21 cellular contexts compared by ENCODE assay signal in the genomic region with DNA sequence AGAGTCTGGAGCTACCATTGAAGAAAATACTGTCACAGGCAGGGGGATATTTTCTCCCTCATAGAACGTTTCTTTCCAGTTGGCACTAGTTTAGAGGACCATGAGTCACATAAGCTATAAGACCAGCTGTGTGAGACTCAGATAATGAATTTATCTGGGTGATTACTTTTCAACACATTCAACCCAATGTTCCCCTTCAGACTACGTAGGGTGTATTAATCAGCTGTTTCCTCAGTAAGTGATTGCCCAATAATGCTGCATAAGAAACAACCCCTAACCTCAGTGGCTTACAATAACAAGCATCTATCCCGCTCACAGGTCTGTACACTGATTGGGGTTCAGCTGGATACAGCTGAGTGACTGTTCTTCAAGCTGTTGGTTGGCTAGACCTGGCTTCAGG. TPM values are rescaled to one million over a fixed set of nuclear protein-coding genes. Genes with fewer than 3 reads are reported as not detected.
DNase-seq lines count a peak whose midpoint lies in the region; ATAC-seq and TF ChIP-seq lines count a peak whose summit lies in the region.
"Had no signal": no experiment of that assay in that cellular context is flagged by ENCODE, and none has a peak within 500 bp of the region (broad histone marks: within the 10 kb centered on the region; RNA-seq: fewer than 3 reads in every experiment).

No MANE protein-coding gene starts in this region.

- H3K4me3 ChIP-seq in mammary epithelial cell (replicated peaks in 1 of 3; ENCODE audit: insufficient read depth in 1 of 3, low read depth in 2 of 3, low read length in 3 of 3) (no peak overlapping the region), choroid plexus epithelial cell (ENCODE audit: low read depth, low read length) (no peak overlapping the region), fibroblast of pulmonary artery (replicated peaks; ENCODE audit: low read depth, low read length) (no peak overlapping the region)
- H3K4me3 ChIP-seq: MG63, Peyer's patch, SJSA1 had no signal

- POLR2A ChIA-PET in MCF 10A (lab: Yijun Ruan, JAX), result no interaction called here

- H3K9me3 Mint-ChIP-seq in MCF 10A (ENCODE audit: unreplicated experiment), result no peaks in the 10 kb centered on the region

- DNase-seq in mammary epithelial cell (peak; percentile 9), MCF 10A (ENCODE audit: unreplicated experiment) (no peak), choroid plexus epithelial cell (ENCODE audit: low read depth) (peak; percentile 62), fibroblast of pulmonary artery (ENCODE audit: low read depth) (peak; percentile 67), EL (no peak), sciatic nerve (ENCODE audit: low spot score) (no peak), omental fat pad (ENCODE audit: low spot score) (no peak)
- DNase-seq: BE2C; CD4-positive, CD25-positive, alpha-beta regulatory T cell; COR-L47; MG63; NCI-H1048; NCI-H1436; NCI-H1930; NCI-H2171; Peyer's patch had no signal

- no peak overlapping the region for H3K9ac ChIP-seq in mammary epithelial cell (ENCODE audit: insufficient read depth, low read length)

- H3K4me1 Mint-ChIP-seq in MCF 10A (ENCODE audit: insufficient read depth, unreplicated experiment), result peaks cover 6% of the 10 kb centered on the region
- H3K4me1 Mint-ChIP-seq: CD4-positive, CD25-positive, alpha-beta regulatory T cell had no signal

- H3K4me2 ChIP-seq in mammary epithelial cell (ENCODE audit: insufficient read depth, low read depth, low read length), result no peak overlapping the region

- WGBS in mammary epithelial cell (ENCODE audit: low coverage, missing lambda C conversion rate), result 67% methylated on average over 3 of the region's 3 CpGs

- no peak overlapping the region for H3K4me3 Mint-ChIP-seq in MCF 10A (ENCODE audit: unreplicated experiment)
- H3K4me3 Mint-ChIP-seq: CD4-positive, CD25-positive, alpha-beta regulatory T cell had no signal

- H3K79me2 ChIP-seq in mammary epithelial cell (ENCODE audit: insufficient read depth, low read length), result no peaks in the 10 kb centered on the region

- H3K36me3 Mint-ChIP-seq in MCF 10A (ENCODE audit: insufficient read depth, unreplicated experiment), result no peaks in the 10 kb centered on the region
- H3K36me3 Mint-ChIP-seq: CD4-positive, CD25-positive, alpha-beta regulatory T cell had no signal

- H3K36me3 ChIP-seq in mammary epithelial cell (ENCODE audit: insufficient read depth, low read length), result no peaks in the 10 kb centered on the region
- H3K36me3 ChIP-seq: BE2C, MG63, Peyer's patch, SJSA1 had no signal

- no peak overlapping the region for H2AFZ ChIP-seq in mammary epithelial cell (ENCODE audit: low read depth, low read length)

- H3K9me3 ChIP-seq in mammary epithelial cell (replicated peaks; ENCODE audit: insufficient read depth, low read length), result no peaks in the 10 kb centered on the region
- H3K9me3 ChIP-seq: BE2C, MG63, Peyer's patch, SJSA1 had no signal

- peaks cover 5% of the 10 kb centered on the region for H3K4me1 ChIP-seq in mammary epithelial cell (ENCODE audit: insufficient read depth, low read length)
- H3K4me1 ChIP-seq: BE2C, Peyer's patch had no signal

- no peak overlapping the region for H3K27ac ChIP-seq in mammary epithelial cell (ENCODE audit: insufficient read depth, low read depth, low read length)
- H3K27ac ChIP-seq: HL-60, Peyer's patch, SJSA1 had no signal

- TF ChIP-seq CTCF in mammary epithelial cell (conservative IDR thresholded peaks at IDR 0.05 in 1 of 2, IDR thresholded peaks at IDR 0.05 in 1 of 2; ENCODE audit: extremely low read depth in 1 of 2, insufficient read depth in 1 of 2, low read depth in 1 of 2, low read length in 2 of 2), result no peak
- no peak for TF ChIP-seq CTCF in MCF 10A (IDR thresholded peaks at IDR 0.05; ENCODE audit: unreplicated experiment)
- no peak for TF ChIP-seq CTCF in choroid plexus epithelial cell (conservative IDR thresholded peaks at IDR 0.05; ENCODE audit: low read depth, low read length)
- TF ChIP-seq CTCF in fibroblast of pulmonary artery (IDR thresholded peaks at IDR 0.05; ENCODE audit: low read length, missing control alignments), result no peak
- TF ChIP-seq CTCF in omental fat pad (IDR thresholded peaks at IDR 0.05), result no peak

- ATAC-seq in HG02759 (IDR thresholded peaks at IDR 0.05; ENCODE audit: unreplicated experiment), result no peak
- no peak for ATAC-seq in sciatic nerve
- no peak for ATAC-seq in omental fat pad (ENCODE audit: low FRiP score)

- no peak overlapping the region for H3K27ac Mint-ChIP-seq in MCF 10A (ENCODE audit: low read depth, unreplicated experiment)
- H3K27ac Mint-ChIP-seq: CD4-positive, CD25-positive, alpha-beta regulatory T cell had no signal

- dilution Hi-C loops in mammary epithelial cell (cut with HindIII; ENCODE audit: low sequenced_read_pairs), result no loop called here

- CTCF ChIA-PET in mammary epithelial cell (lab: Charles Lee; ENCODE audit: low non-redundant PET) (no interaction called here), MCF 10A (lab: Yijun Ruan, JAX) (no interaction called here)

- H3K27me3 Mint-ChIP-seq in MCF 10A (ENCODE audit: insufficient read depth, unreplicated experiment), result peaks cover 65% of the 10 kb centered on the region
- H3K27me3 Mint-ChIP-seq: CD4-positive, CD25-positive, alpha-beta regulatory T cell had no signal

- H4K20me1 ChIP-seq in mammary epithelial cell (ENCODE audit: insufficient read depth, low read length), result no peaks in the 10 kb centered on the region

- in situ Hi-C loops in mammary epithelial cell (cut with MboI; ENCODE audit: low sequenced_read_pairs in 2 of 2), result no loop called here

- intact Hi-C loops in mammary epithelial cell (cut with micrococcal nuclease) (no loop called here), MCF 10A (cut with micrococcal nuclease) (no loop called here), sciatic nerve (cut with DNase I) (no loop called here)

- no peaks in the 10 kb centered on the region for H3K27me3 ChIP-seq in mammary epithelial cell (ENCODE audit: insufficient read depth, low read length)
- H3K27me3 ChIP-seq: BE2C, MG63, Peyer's patch, SJSA1 had no signal

- BruUV-seq in mammary epithelial cell (replicated peaks; lab: Mats Ljungman, UMichigan), result no TSS peak
- BruUV-seq in MCF 10A (replicated peaks; lab: Mats Ljungman, UMichigan), result no TSS peak

RNA-seq across cellular contexts. Expression of gene CBLL2, which starts 38.1 kb away (rescaled TPM):
- total RNA-seq in mammary epithelial cell, result not detected
- polyA plus RNA-seq in mammary epithelial cell, result not detected
- polyA minus RNA-seq in mammary epithelial cell, result not detected
- not detected in 2 replicates for total RNA-seq in MCF 10A (2022)
- total RNA-seq in sciatic nerve, result not detected
- not detected for total RNA-seq in omental fat pad
- total RNA-seq: CD4-positive, CD25-positive, alpha-beta regulatory T cell; H4; HT1080; Peyer's patch; SJSA1 had no signal
- polyA plus RNA-seq: CD4-positive, CD25-positive, alpha-beta regulatory T cell had no signal

Comparison
In these comparisons a context has a peak if more than half of its experiments do, and no peak if none do; other contexts are left out.
1. DNase-seq: peak in mammary epithelial cell (single experiment), choroid plexus epithelial cell (single experiment) and fibroblast of pulmonary artery (single experiment); none in MCF 10A (single experiment), EL (single experiment), sciatic nerve (single experiment) and omental fat pad (single experiment).